ENCODE assay signal across 1 cellular context in genomic region chr6:52557389-52558265, GRCh38.
TF ChIP-seq lines count a peak whose summit lies in the region.

No MANE protein-coding gene starts in this region.

TF ChIP-seq in GM23338, 12 proteins besides CTCF, POLR2A, EP300 and RAD21 (continued from another document):
- TF ChIP-seq REST (IDR thresholded peaks at IDR 0.05; ENCODE audit: unreplicated experiment), result no peak
- no peak for TF ChIP-seq EZH2 (IDR thresholded peaks at IDR 0.05; ENCODE audit: low read depth, unreplicated experiment)
- TF ChIP-seq ETS1 (IDR thresholded peaks at IDR 0.05), result no peak
- TF ChIP-seq ZNF462 (CRISPR knock-in tag; IDR thresholded peaks at IDR 0.05), result no peak
- no peak for TF ChIP-seq EZH2phosphoT487 (IDR thresholded peaks at IDR 0.05; ENCODE audit: unreplicated experiment)
- TF ChIP-seq STAT1 (IDR thresholded peaks at IDR 0.05; ENCODE audit: unreplicated experiment), result no peak
- no peak for TF ChIP-seq CREB1 (CRISPR knock-in tag; IDR thresholded peaks at IDR 0.05; ENCODE audit: low read depth)
